ENCODE assay signal across 23 cellular contexts in the genomic region with DNA sequence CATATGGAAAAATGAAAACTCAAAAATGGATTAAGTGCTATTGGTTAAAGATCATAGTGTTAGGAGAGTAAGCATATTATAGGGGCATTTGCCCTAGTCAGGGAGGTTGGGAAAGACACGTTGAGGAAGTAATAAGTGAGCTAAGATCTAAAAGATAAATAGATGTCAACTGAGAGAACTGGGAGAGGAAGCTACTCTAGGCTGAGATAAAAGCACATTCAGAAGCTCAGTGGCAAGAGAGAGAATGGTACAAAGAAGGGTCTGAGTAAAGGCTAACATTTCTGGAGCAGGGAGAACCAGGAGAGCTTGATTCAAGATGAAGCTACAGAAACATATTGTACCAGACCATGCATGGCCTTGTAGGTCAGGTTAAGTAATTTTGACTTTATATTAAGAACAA.
"Had no signal": no experiment of that assay in that cellular context is flagged by ENCODE, and none has a peak within 500 bp of the region (broad histone marks: within the 10 kb centered on the region; RNA-seq: fewer than 3 reads in every experiment).

No MANE protein-coding gene starts in this region.

- H3K4me3 ChIP-seq: cardiac muscle cell, gastrocnemius medialis, heart left ventricle, neural progenitor cell, tibial nerve had no signal

- H3K9me3 ChIP-seq: gastrocnemius medialis, heart left ventricle, tibial nerve had no signal

- H3K9ac ChIP-seq: neural progenitor cell had no signal

- H2AFZ ChIP-seq: neural progenitor cell had no signal

- H3K4me2 ChIP-seq: neural progenitor cell had no signal

- H3K27me3 ChIP-seq: cardiac muscle cell, gastrocnemius medialis, heart left ventricle, neural progenitor cell, tibial nerve had no signal

- H3K27ac ChIP-seq: cardiac muscle cell, gastrocnemius medialis, heart left ventricle, neural progenitor cell, tibial nerve had no signal

- H3K4me1 ChIP-seq: gastrocnemius medialis, heart left ventricle, tibial nerve had no signal

- ATAC-seq: activated T-helper 17 cell treated with anti-CD3 and anti-CD28 coated beads, Interleukin-2, amount 50 U/mL, for 72 hours; esophagus mucosa; gastrocnemius medialis; heart left ventricle; left ventricle myocardium superior had no signal

- DNase-seq: activated CD4-positive, alpha-beta memory T cell treated with anti-CD3 and anti-CD28 coated beads, Interleukin-2, amount 10 ng/mL, durations not matched to agents 7 days and 5 days; activated CD4-positive, alpha-beta T cell treated with anti-CD3 and anti-CD28 coated beads for 48 hours; activated CD4-positive, CD25-positive, alpha-beta regulatory T cell; activated naive CD4-positive, alpha-beta T cell; activated naive CD8-positive, alpha-beta T cell treated with anti-CD3 and anti-CD28 coated beads for 36 hours; activated T-cell treated with anti-CD3 and anti-CD28 coated beads, Interleukin-2, amount 50 U/mL, for 1 hour; amniotic stem cell; effector CD8-positive, alpha-beta T cell; gastrocnemius medialis; heart left ventricle; immature natural killer cell; kidney glomerular epithelial cell; left ventricle myocardium superior; stimulated activated CD4-positive, alpha-beta T cell treated with anti-CD3 and anti-CD28 coated beads, Interleukin-12 subunit alpha, Interleukin-12 subunit beta, amount 100 ng/mL, for 4 hours; stimulated activated CD4-positive, alpha-beta T cell treated with anti-CD3 and anti-CD28 coated beads, Interleukin-1b, Interleukin-23, amount 100 ng/mL, for 48 hours; stimulated activated CD8-positive, alpha-beta memory T cell treated with anti-CD3 and anti-CD28 coated beads, Interleukin-4, amount 100 ng/mL, for 48 hours; stimulated activated naive CD4-positive, alpha-beta T cell treated with Interleukin-2 at 50 U/mL for 16 hours; substantia nigra had no signal

- H3K36me3 ChIP-seq: cardiac muscle cell, gastrocnemius medialis, neural progenitor cell had no signal
